In the genomic region with DNA sequence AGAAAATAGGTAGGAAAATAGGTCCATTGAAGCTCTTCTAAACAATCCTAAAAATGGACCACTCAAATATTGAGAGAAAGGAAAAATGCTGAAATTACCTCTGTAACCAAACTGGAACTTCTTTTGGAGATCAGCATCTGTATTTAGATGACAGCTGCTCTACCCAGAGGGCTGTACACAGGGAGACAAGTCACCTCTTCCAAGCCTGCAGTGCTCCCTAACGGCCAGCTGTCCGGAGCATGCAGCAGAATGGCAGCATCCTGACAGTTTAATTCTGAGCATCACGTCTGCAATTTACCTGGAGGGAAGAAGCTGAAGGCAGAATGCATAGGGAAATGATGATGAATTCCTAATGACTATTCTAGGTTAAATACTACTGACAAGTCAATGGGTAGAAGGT, we compare ENCODE assay signal across 1 cellular context.
TF ChIP-seq lines count a peak whose summit lies in the region.

No MANE protein-coding gene starts in this region.

TF ChIP-seq in WTC11, 78 proteins besides CTCF, POLR2A, EP300 and RAD21 (continued from another document):
- no peak for TF ChIP-seq FOXP1 (CRISPR knock-in tag; IDR thresholded peaks at IDR 0.05; ENCODE audit: borderline replicate concordance)
